8 cellular contexts compared by ENCODE assay signal in genomic region chr16:30355144-30355953, GRCh38. TPM values are rescaled to one million over a fixed set of nuclear protein-coding genes. Genes with fewer than 3 reads are reported as not detected.
A peak's percentile ranks its signal among the peaks of the same experiment; 100 is the strongest.
DNase-seq lines count a peak whose midpoint lies in the region; ATAC-seq and TF ChIP-seq lines count a peak whose summit lies in the region.

Gene CD2BP2, minus strand, starts transcription at chr16:30355308. Its CDS starts 627 bp downstream, at chr16:30354681.

- peak; percentile 50 for ATAC-seq in GM21737 (IDR thresholded peaks at IDR 0.05; ENCODE audit: unreplicated experiment)

- H3K4me3 ChIP-seq in esophagus squamous epithelium (peak within 1 kb of the TSS; percentile 67 to 99 (median 90)), muscle layer of duodenum (ENCODE audit: low read depth in 1 of 2, low read length in 2 of 2) (peak within 1 kb of the TSS; percentile 87 to 97)

- H3K27ac ChIP-seq in esophagus squamous epithelium (peak within 1 kb of the TSS; percentile 90 to 98 (median 98)), muscle layer of duodenum (ENCODE audit: low read length) (peak within 1 kb of the TSS; percentile 99)

- H3K9me3 Mint-ChIP-seq in activated T-helper 1 cell treated with anti-CD3 and anti-CD28 coated beads, Interleukin-12 subunit alpha, Interleukin-12 subunit beta, Interleukin-2, Interleukin-4 antibody, amounts not matched to agents 30 ng/mL and 10 ng/mL and 1 ng/mL, durations not matched to agents 14 hours and 24 hours and 36 hours = no peaks in the 10 kb centered on the region

- peaks cover 45% of the 10 kb centered on the region for H3K36me3 Mint-ChIP-seq in activated T-helper 1 cell treated with anti-CD3 and anti-CD28 coated beads, Interleukin-12 subunit alpha, Interleukin-12 subunit beta, Interleukin-2, Interleukin-4 antibody, amounts not matched to agents 30 ng/mL and 10 ng/mL and 1 ng/mL, durations not matched to agents 14 hours and 24 hours and 36 hours (ENCODE audit: low read depth)

- no peaks in the 10 kb centered on the region for H3K27me3 Mint-ChIP-seq in activated T-helper 1 cell treated with anti-CD3 and anti-CD28 coated beads, Interleukin-12 subunit alpha, Interleukin-12 subunit beta, Interleukin-2, Interleukin-4 antibody, amounts not matched to agents 30 ng/mL and 10 ng/mL and 1 ng/mL, durations not matched to agents 14 hours and 24 hours and 36 hours (ENCODE audit: insufficient read depth)

- H3K27me3 ChIP-seq in esophagus squamous epithelium = no peaks in the 10 kb centered on the region
- H3K27me3 ChIP-seq in muscle layer of duodenum (ENCODE audit: low read depth, low read length) = no peaks in the 10 kb centered on the region

- intact Hi-C loops in activated T-helper 1 cell treated with anti-CD3 and anti-CD28 coated beads, Interleukin-12 subunit alpha, Interleukin-12 subunit beta, Interleukin-2, Interleukin-4 antibody, amounts not matched to agents 30 ng/mL and 10 ng/mL and 1 ng/mL, durations not matched to agents 14 hours and 24 hours and 36 hours (cut with micrococcal nuclease) = loop anchor here (1.0 kb wide), 4 partner anchors 15 to 52 kb away; partner anchors contain the start of genes TBC1D10B and ZNF771
- intact Hi-C loops in esophagus squamous epithelium (cut with DNase I) = no loop called here

- peak; percentile 99 for DNase-seq in DMS153 (lab: John Stamatoyannopoulos, UW)
- DNase-seq in Kasumi-1 (lab: John Stamatoyannopoulos, UW) = peak; percentile 84 to 86
- DNase-seq in RPMI8226 = peak; percentile 100
- DNase-seq in activated T-helper 1 cell treated with anti-CD3 and anti-CD28 coated beads, Interleukin-12 subunit alpha, Interleukin-12 subunit beta, Interleukin-2, Interleukin-4 antibody, amounts not matched to agents 30 ng/mL and 10 ng/mL and 1 ng/mL, durations not matched to agents 14 hours and 24 hours and 36 hours (ENCODE audit: low spot score) = peak; percentile 87
- peak; percentile 83 for DNase-seq in esophagus squamous epithelium (lab: John Stamatoyannopoulos, UW)
- peak; percentile 72 for DNase-seq in stimulated activated CD8-positive, alpha-beta memory T cell treated with anti-CD3 and anti-CD28 coated beads, Interleukin-7, amount 100 ng/mL, for 24 hours (ENCODE audit: low read depth)

- peak in 1 of 6 experiments; percentile 10 for TF ChIP-seq CTCF in esophagus squamous epithelium (IDR thresholded peaks at IDR 0.05)

- H3K4me1 ChIP-seq in esophagus squamous epithelium (peaks cover 38 to 76% (median 39%) of the 10 kb centered on the region in 3 donors), muscle layer of duodenum (ENCODE audit: control insufficient read depth in 1 of 2, insufficient read depth in 2 of 2, low read length in 2 of 2) (peaks cover 10 to 55% of the 10 kb centered on the region in 2 donors)

- H3K4me1 Mint-ChIP-seq in activated T-helper 1 cell treated with anti-CD3 and anti-CD28 coated beads, Interleukin-12 subunit alpha, Interleukin-12 subunit beta, Interleukin-2, Interleukin-4 antibody, amounts not matched to agents 30 ng/mL and 10 ng/mL and 1 ng/mL, durations not matched to agents 14 hours and 24 hours and 36 hours (ENCODE audit: low read depth) = peaks cover 45% of the 10 kb centered on the region

- H3K9me3 ChIP-seq in esophagus squamous epithelium (no peaks in the 10 kb centered on the region), muscle layer of duodenum (ENCODE audit: control insufficient read depth in 1 of 2, low read length in 2 of 2) (no peaks in the 10 kb centered on the region)

- WGBS in esophagus squamous epithelium, 2 donors = 0 to 1% methylated on average over 9 to 31 of the region's 45 CpGs

- peak in 2 of 4 donors; percentile 40 to 73 for TF ChIP-seq POLR2A in esophagus squamous epithelium (IDR thresholded peaks at IDR 0.05)

- H3K36me3 ChIP-seq in esophagus squamous epithelium (peaks cover 31 to 76% (median 32%) of the 10 kb centered on the region in 3 donors), muscle layer of duodenum (ENCODE audit: control insufficient read depth in 1 of 2, insufficient read depth in 2 of 2, low read length in 2 of 2) (peaks cover 32 to 70% of the 10 kb centered on the region in 2 donors)

- H3K4me3 Mint-ChIP-seq in activated T-helper 1 cell treated with anti-CD3 and anti-CD28 coated beads, Interleukin-12 subunit alpha, Interleukin-12 subunit beta, Interleukin-2, Interleukin-4 antibody, amounts not matched to agents 30 ng/mL and 10 ng/mL and 1 ng/mL, durations not matched to agents 14 hours and 24 hours and 36 hours = peak within 1 kb of the TSS; percentile 91

- peak within 1 kb of the TSS; percentile 88 for H3K27ac Mint-ChIP-seq in activated T-helper 1 cell treated with anti-CD3 and anti-CD28 coated beads, Interleukin-12 subunit alpha, Interleukin-12 subunit beta, Interleukin-2, Interleukin-4 antibody, amounts not matched to agents 30 ng/mL and 10 ng/mL and 1 ng/mL, durations not matched to agents 14 hours and 24 hours and 36 hours

RNA-seq across cellular contexts. Expression of gene CD2BP2, which starts in this region (rescaled TPM):
- 100 and 104 TPM in 2 replicates for total RNA-seq in activated T-helper 1 cell treated with anti-CD3 and anti-CD28 coated beads, Interleukin-12 subunit alpha, Interleukin-12 subunit beta, Interleukin-2, Interleukin-4 antibody, amounts not matched to agents 30 ng/mL and 10 ng/mL and 1 ng/mL, durations not matched to agents 14 hours and 24 hours and 36 hours
- 10 to 100 TPM; 21.9 to 38.0 (median 28.5) TPM for total RNA-seq in esophagus squamous epithelium

Comparison
In these comparisons a context has a peak if more than half of its experiments do, and no peak if none do; other contexts are left out.
1. Peak in every context shown above with its lines: DNase-seq, ATAC-seq, H3K4me3 ChIP-seq and H3K27ac ChIP-seq.